In genomic region chr2:70871398-70872211, GRCh38 we compare ENCODE assay signal across 7 cellular contexts. TPM values are rescaled to one million over a fixed set of nuclear protein-coding genes. Genes with fewer than 3 reads are reported as not detected.
DNase-seq lines count a peak whose midpoint lies in the region; ATAC-seq and TF ChIP-seq lines count a peak whose summit lies in the region.

No MANE protein-coding gene starts in this region.

- peak; percentile 93 for TF ChIP-seq CTCF in coronary artery (IDR thresholded peaks at IDR 0.05)
- TF ChIP-seq CTCF in lower leg skin (IDR thresholded peaks at IDR 0.05), result peak in 1 of 3 donors; percentile 26

- no peak overlapping the region for H3K27ac ChIP-seq in coronary artery

- TF ChIP-seq POLR2A in GM18505 (IDR thresholded peaks at IDR 0.05; ENCODE audit: borderline replicate concordance, extremely low read depth, insufficient read depth, insufficient read length) (no peak), lower leg skin (IDR thresholded peaks at IDR 0.05) (no peak)

- H3K4me3 ChIP-seq in coronary artery (peak overlapping the region; percentile 45), lower leg skin (ENCODE audit: low read depth, poor library complexity, severe bottlenecking) (no peak overlapping the region)

- 10 to 20% methylated on average over 19 to 36 of the region's 36 CpGs for WGBS in lower leg skin, 2 donors

- DNase-seq in NCI-H82 (lab: John Stamatoyannopoulos, UW), result peak; percentile 91
- peak; percentile 69 to 74 for DNase-seq in activated CD4-positive, alpha-beta T cell treated with anti-CD3 and anti-CD28 coated beads, Interleukin-2, amount 50 U/mL, for 24 hours (ENCODE audit: low read depth in 1 of 2, low spot score in 1 of 2)
- DNase-seq in coronary artery (ENCODE audit: low spot score), result peak; percentile 83
- DNase-seq in lower leg skin (ENCODE audit: low spot score in 2 of 2), result peak; percentile 70 to 97
- peak; percentile 58 to 82 (median 72) for DNase-seq in stimulated activated CD4-positive, alpha-beta T cell treated with anti-CD3 and anti-CD28 coated beads, TNF-alpha, amount 100 ng/mL, for 24 hours (ENCODE audit: low read depth in 3 of 3)

- ATAC-seq in GM18505 (IDR thresholded peaks at IDR 0.05; ENCODE audit: unreplicated experiment) (peak; percentile 70), HG03571 (IDR thresholded peaks at IDR 0.05; ENCODE audit: unreplicated experiment) (peak; percentile 64)

- intact Hi-C loops in lower leg skin (cut with DNase I; ENCODE audit: low total_unique reads), result loop anchor here (5.0 kb wide), 1 partner anchor 76 kb away; no protein-coding TSS in a partner anchor

RNA-seq across cellular contexts. Expression of gene VAX2, which starts 28.8 kb away (rescaled TPM):
- 1 to 10 TPM in 3 of 4 donors, not detected in 1; 1.7 to 6.4 (median 4.3) TPM for total RNA-seq in lower leg skin

RNA-seq across cellular contexts. Expression of gene CD207, which starts 36.0 kb away (rescaled TPM):
- 10 to 100 TPM; 26.8 to 57.6 (median 39.4) TPM for total RNA-seq in lower leg skin

RNA-seq across cellular contexts. Expression of gene CLEC4F, which starts 51.2 kb away (rescaled TPM):
- total RNA-seq in lower leg skin, result 1 to 10 TPM in 2 of 4 donors, under 1 TPM in 2; 0.42 to 1.2 (median 0.82) TPM
